ENCODE assay signal across 1 cellular context in genomic region chr21:38983560-38983959, GRCh38.
TF ChIP-seq lines count a peak whose summit lies in the region.

No MANE protein-coding gene starts in this region.

TF ChIP-seq in IMR-90, 13 proteins besides CTCF, POLR2A, EP300 and RAD21 (continued from another document):
- TF ChIP-seq CHD1 (IDR thresholded peaks at IDR 0.05; ENCODE audit: low read depth, low read length) (no peak), ELK1 (IDR thresholded peaks at IDR 0.05; ENCODE audit: borderline replicate concordance, low read depth, low read length) (no peak), FOS (IDR thresholded peaks at IDR 0.05; ENCODE audit: low read depth, low read length) (no peak), RFX5 (IDR thresholded peaks at IDR 0.05; ENCODE audit: low read depth, low read length) (no peak), USF2 (IDR thresholded peaks at IDR 0.05; ENCODE audit: low read depth, low read length) (no peak), MAFK (IDR thresholded peaks at IDR 0.05; ENCODE audit: low read depth, low read length) (no peak), MXI1 (IDR thresholded peaks at IDR 0.05; ENCODE audit: borderline replicate concordance, low read depth, low read length) (no peak), RCOR1 (IDR thresholded peaks at IDR 0.05; ENCODE audit: insufficient replicate concordance, low read length) (no peak), CEBPB (IDR thresholded peaks at IDR 0.05; ENCODE audit: low read depth, low read length) (no peak), BHLHE40 (IDR thresholded peaks at IDR 0.05; ENCODE audit: low read depth, low read length) (no peak)
